8 cellular contexts compared by ENCODE assay signal in genomic region chr15:78241017-78241416, GRCh38. TPM values are rescaled to one million over a fixed set of nuclear protein-coding genes. Genes with fewer than 3 reads are reported as not detected.
DNase-seq lines count a peak whose midpoint lies in the region; ATAC-seq, FAIRE-seq and TF ChIP-seq lines count a peak whose summit lies in the region.

No MANE protein-coding gene starts in this region.

- no peaks in the 10 kb centered on the region for H3K9me3 ChIP-seq in SJCRH30 (replicated peaks)
- no peaks in the 10 kb centered on the region for H3K9me3 ChIP-seq in thyroid gland

- H3K27ac Mint-ChIP-seq in osteocyte (ENCODE audit: unreplicated experiment) = no peak overlapping the region

- peaks cover 17% of the 10 kb centered on the region for H3K4me1 ChIP-seq in SJCRH30
- peaks cover 0 to 9% of the 10 kb centered on the region in 2 donors for H3K4me1 ChIP-seq in thyroid gland

- peaks cover 3% of the 10 kb centered on the region for H3K4me1 Mint-ChIP-seq in osteocyte (ENCODE audit: unreplicated experiment)

- H3K27me3 ChIP-seq in SJCRH30 = no peaks in the 10 kb centered on the region
- H3K27me3 ChIP-seq in thyroid gland = no peaks in the 10 kb centered on the region

- ATAC-seq in HG02973 (IDR thresholded peaks at IDR 0.05; ENCODE audit: unreplicated experiment) = no peak

- H3K36me3 ChIP-seq in SJCRH30 (no peaks in the 10 kb centered on the region), thyroid gland (no peaks in the 10 kb centered on the region)

- H3K4me3 Mint-ChIP-seq in osteocyte (ENCODE audit: unreplicated experiment) = no peak overlapping the region

- no peaks in the 10 kb centered on the region for H3K36me3 Mint-ChIP-seq in osteocyte (ENCODE audit: unreplicated experiment)

- in situ Hi-C loops in KBM-7 (cut with MboI; ENCODE audit: low pct_unique_long_range_greater_than_20kb, low sequenced_read_pairs) = loop anchor here (25.0 kb wide), 2 partner anchors 96 to 279 kb away; partner anchors contain the start of gene CRABP1

- TF ChIP-seq CTCF in osteocyte (IDR thresholded peaks at IDR 0.05) (peak; percentile 93), thyroid gland (IDR thresholded peaks at IDR 0.05) (peak; percentile 57 to 88 (median 76))

- DNase-seq in KBM-7 (peak; percentile 95), SJCRH30 (peak; percentile 86 to 91), activated gamma-delta T cell (lab: John Stamatoyannopoulos, UW) (peak; percentile 38), germinal center (ENCODE audit: low spot score) (peak; percentile 82), osteocyte (ENCODE audit: extremely low spot score, unreplicated experiment) (peak; percentile 93), thyroid gland (peak; percentile 85 to 86)

- H3K27ac ChIP-seq in SJCRH30 (no peak overlapping the region), thyroid gland (no peak overlapping the region)

- 7 to 17% methylated on average over 8 to 11 of the region's 12 CpGs for WGBS in thyroid gland, 2 donors

- H3K4me3 ChIP-seq in SJCRH30 (no peak overlapping the region), thyroid gland (replicated peaks in 1 of 3) (no peak overlapping the region)

- H3K9me3 Mint-ChIP-seq in osteocyte (ENCODE audit: unreplicated experiment) = no peaks in the 10 kb centered on the region

- TF ChIP-seq POLR2A in thyroid gland (IDR thresholded peaks at IDR 0.05) = no peak

- intact Hi-C loops in thyroid gland (cut with DNase I) = loop anchor here (2.0 to 5.0 kb wide), 2 partner anchors 128 to 279 kb away; no protein-coding TSS in a partner anchor

- H3K27me3 Mint-ChIP-seq in osteocyte (ENCODE audit: unreplicated experiment) = peaks cover 3% of the 10 kb centered on the region

- FAIRE-seq in G401.6 (lab: Jason Lieb, UNC) = peak; percentile 39

RNA-seq across cellular contexts. Expression of gene ACSBG1, which starts 6.7 kb away (rescaled TPM):
- total RNA-seq in SJCRH30 (2014; rRNA removed; shearing (Covaris generic)) = 0.08 and 0.63 TPM in 2 replicates
- total RNA-seq in osteocyte (not detected in 2 replicates), thyroid gland (not detected)

RNA-seq across cellular contexts. Expression of gene DNAJA4, which starts 23.3 kb away (rescaled TPM):
- total RNA-seq in SJCRH30 (2014; rRNA removed; shearing (Covaris generic)) = 0.15 TPM in 1 of 2 replicates, not detected in the other
- total RNA-seq in osteocyte (not detected in 2 replicates), thyroid gland (10 to 100 TPM in 3 of 4 donors, 1 to 10 TPM in 1; 9.5 to 21.9 (median 13.8) TPM)

RNA-seq across cellular contexts. Expression of gene SKIC8, which starts 58.4 kb away (rescaled TPM):
- total RNA-seq in SJCRH30 (2014; rRNA removed; shearing (Covaris generic)) = 60.5 and 69.8 TPM in 2 replicates
- total RNA-seq in osteocyte = 40.3 and 46.5 TPM in 2 replicates
- total RNA-seq in thyroid gland = 100 to 1,000 TPM in 2 of 4 donors, 10 to 100 TPM in 2; 87.0 to 113 (median 101) TPM

Comparison
In these comparisons a context has a peak if more than half of its experiments do, and no peak if none do; other contexts are left out.
1. DNase-seq: peak in every context shown above with its lines; median percentile 95 in KBM-7; 93 in osteocyte; 88 in SJCRH30; 86 in thyroid gland; 82 in germinal center; 38 in activated gamma-delta T cell.